8 cellular contexts compared by ENCODE assay signal in the genomic region with DNA sequence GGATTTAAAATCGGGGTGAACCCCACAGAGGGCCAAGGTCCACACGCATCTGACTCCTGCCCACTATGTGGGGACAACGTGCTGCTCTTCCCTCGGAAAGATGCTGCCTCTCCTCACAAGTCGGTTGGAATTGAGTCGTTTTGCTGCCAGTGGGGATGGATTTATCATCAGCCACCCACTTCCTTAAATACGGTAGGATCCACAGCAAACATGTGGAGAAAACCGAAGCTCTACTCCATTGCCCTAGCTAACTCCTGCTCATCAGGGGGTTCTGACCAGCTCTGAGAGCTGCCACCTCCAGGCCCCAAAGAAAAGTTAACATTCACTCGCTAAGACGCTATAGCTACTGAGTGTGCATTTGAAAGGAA.
DNase-seq lines count a peak whose midpoint lies in the region; ATAC-seq and TF ChIP-seq lines count a peak whose summit lies in the region.

No MANE protein-coding gene starts in this region.

- peak; percentile 25 for ATAC-seq in GM19452 (IDR thresholded peaks at IDR 0.05; ENCODE audit: unreplicated experiment)
- ATAC-seq in left lung: peak; percentile 41
- ATAC-seq in HG02870 (IDR thresholded peaks at IDR 0.05; ENCODE audit: unreplicated experiment): no peak

- no peaks in the 10 kb centered on the region for H3K9me3 ChIP-seq in BLaER1
- no peaks in the 10 kb centered on the region for H3K9me3 ChIP-seq in left lung

- H3K36me3 ChIP-seq in BLaER1: no peaks in the 10 kb centered on the region
- no peaks in the 10 kb centered on the region for H3K36me3 ChIP-seq in brain microvascular endothelial cell (replicated peaks)
- H3K36me3 ChIP-seq in left lung: no peaks in the 10 kb centered on the region

- DNase-seq in NOMO-1 treated with dmso at 0.1 percent for 144 hours (lab: John Stamatoyannopoulos, UW; ENCODE audit: unreplicated experiment): peak; percentile 61
- DNase-seq in brain microvascular endothelial cell: peak; percentile 27
- no peak for DNase-seq in left lung
- DNase-seq in substantia nigra (lab: John Stamatoyannopoulos, UW): peak in 5 of 49 donors; percentile 4 to 33 (median 23)
- no peak for DNase-seq in NCI-H2196 treated with DMSO at 0.1 percent for 48 hours (lab: John Stamatoyannopoulos, UW; ENCODE audit: unreplicated experiment)

- intact Hi-C loops in left lung (cut with DNase I): loop anchor here in 1 of 2 donors (10.0 kb wide), 1 partner anchor 79 kb away; no protein-coding TSS in a partner anchor

- in situ Hi-C loops in brain microvascular endothelial cell (cut with HindIII; ENCODE audit: low pct_ligation_motif_present, low sequenced_read_pairs): loop anchor here (25.0 kb wide), 1 partner anchor 96 kb away; a partner anchor contains a TSS

- no peak overlapping the region for H3K9ac ChIP-seq in BLaER1

- no peak overlapping the region for H3K27ac ChIP-seq in BLaER1
- no peak overlapping the region for H3K27ac ChIP-seq in brain microvascular endothelial cell
- H3K27ac ChIP-seq in left lung: peak overlapping the region; percentile 5 to 15
- peak overlapping the region; percentile 72 for H3K27ac ChIP-seq in substantia nigra (ENCODE audit: low read depth, low read length, poor library complexity, severe bottlenecking)

- H3K4me2 ChIP-seq in BLaER1: peak overlapping the region; percentile 90

- H3K4me3 ChIP-seq in BLaER1 (peak overlapping the region; percentile 78), brain microvascular endothelial cell (ENCODE audit: low read depth, low read length) (peak overlapping the region; percentile 80), left lung (peak overlapping the region; percentile 86 to 90)

- H4K20me1 ChIP-seq in BLaER1: no peaks in the 10 kb centered on the region

- TF ChIP-seq CTCF in brain microvascular endothelial cell (IDR thresholded peaks at IDR 0.05; ENCODE audit: low read depth, low read length, missing control alignments): peak; percentile 58
- TF ChIP-seq CTCF in left lung (IDR thresholded peaks at IDR 0.05): no peak

- H3K4me1 ChIP-seq in BLaER1 (peaks cover 10% of the 10 kb centered on the region), left lung (peaks cover 0 to 33% of the 10 kb centered on the region in 2 donors)

- H3K27me3 ChIP-seq in BLaER1 (peaks cover 58% of the 10 kb centered on the region), brain microvascular endothelial cell (replicated peaks) (no peaks in the 10 kb centered on the region), left lung (no peaks in the 10 kb centered on the region)

Comparison
In these comparisons a context has a peak if more than half of its experiments do, and no peak if none do; other contexts are left out.
1. H3K27ac ChIP-seq: peak in left lung (2 of 2) and substantia nigra (single experiment); none in BLaER1 (single experiment) and brain microvascular endothelial cell (single experiment).
2. DNase-seq: peak in NOMO-1 treated with dmso at 0.1 percent for 144 hours (single experiment) and brain microvascular endothelial cell (single experiment); none in left lung (0 of 2) and NCI-H2196 treated with DMSO at 0.1 percent for 48 hours (single experiment).
3. Peak in every context shown above with its lines, with median percentiles within 50 percentile points of each other: H3K4me3 ChIP-seq.